In the genomic region with DNA sequence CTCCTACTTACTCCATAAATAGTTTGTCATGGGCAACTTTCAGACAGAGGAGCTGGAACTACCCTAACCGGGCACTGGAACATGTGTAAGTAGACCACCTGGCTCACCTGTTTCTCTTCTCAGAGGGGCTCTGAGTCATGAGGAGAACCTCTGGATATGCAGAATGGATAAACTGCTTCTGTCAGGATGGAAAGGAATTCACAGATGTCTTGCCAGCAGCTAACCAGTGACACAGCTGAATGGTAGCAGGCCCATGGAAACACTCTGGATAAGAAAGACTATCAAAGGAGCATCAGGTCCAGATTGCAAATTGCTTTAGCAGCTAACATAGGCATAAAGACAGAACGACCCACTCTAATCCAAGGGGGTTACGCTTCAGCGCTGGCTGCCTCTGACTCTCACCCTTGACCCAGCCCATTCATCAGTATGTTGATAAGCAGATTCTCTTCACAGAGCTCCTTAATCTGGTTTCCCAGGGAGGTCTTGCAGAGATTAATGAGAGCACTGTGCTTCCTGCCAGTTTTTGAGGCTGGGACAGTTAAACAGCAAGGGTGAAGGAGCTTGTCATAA, we compare ENCODE assay signal across 1 cellular context.
TF ChIP-seq lines count a peak whose summit lies in the region.

No MANE protein-coding gene starts in this region.

TF ChIP-seq in IMR-90, 13 proteins besides CTCF, POLR2A, EP300 and RAD21:
- no peak for TF ChIP-seq MAZ (IDR thresholded peaks at IDR 0.05; ENCODE audit: borderline replicate concordance, low read depth, low read length)
- no peak for TF ChIP-seq BHLHE40 (IDR thresholded peaks at IDR 0.05; ENCODE audit: low read depth, low read length)
TF ChIP-seq in IMR-90: peak in this region for 0.
